ENCODE assay signal across 10 cellular contexts in the genomic region with DNA sequence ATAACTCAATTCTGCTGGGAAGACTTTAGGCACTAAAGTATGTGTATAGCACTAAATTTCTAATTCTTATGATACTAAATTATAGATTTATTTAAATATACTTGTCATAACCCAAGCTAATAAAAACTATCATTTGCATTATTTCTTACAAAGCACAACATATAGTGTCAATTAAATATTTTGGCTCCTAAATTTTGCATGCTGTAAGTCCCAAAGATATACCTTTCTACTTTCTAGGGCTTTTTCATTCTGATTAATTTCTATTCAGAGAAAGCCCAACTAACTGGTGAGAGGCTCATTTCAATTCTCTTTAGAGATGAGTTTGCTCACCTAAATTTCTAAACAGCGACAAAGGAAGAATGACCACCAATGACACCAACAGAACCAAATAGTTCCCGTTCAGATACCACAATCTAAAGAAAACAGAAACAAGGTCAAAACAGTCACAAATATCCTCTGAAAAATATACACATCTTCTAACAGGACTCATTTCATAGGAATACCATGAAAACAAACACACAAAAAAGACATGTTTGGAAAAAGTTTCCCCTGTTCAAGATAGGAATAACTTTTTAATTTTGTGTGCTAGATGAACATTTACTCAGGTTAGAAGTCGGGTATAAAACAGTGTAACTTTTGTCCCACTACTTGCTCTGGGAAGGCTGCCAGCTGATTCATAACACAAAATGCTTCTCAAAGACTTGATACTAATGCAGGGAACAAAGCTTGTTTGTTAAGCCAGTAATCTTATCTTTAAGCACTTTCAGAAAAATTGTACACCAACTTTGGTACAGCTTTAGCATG. TPM values are rescaled to one million over a fixed set of nuclear protein-coding genes. Genes with fewer than 3 reads are reported as not detected.
A peak's percentile ranks its signal among the peaks of the same experiment; 100 is the strongest.
DNase-seq lines count a peak whose midpoint lies in the region; ATAC-seq, FAIRE-seq and TF ChIP-seq lines count a peak whose summit lies in the region.
"Had no signal": no experiment of that assay in that cellular context is flagged by ENCODE, and none has a peak within 500 bp of the region (broad histone marks: within the 10 kb centered on the region; RNA-seq: fewer than 3 reads in every experiment).

No MANE protein-coding gene starts in this region.

- no peak for ATAC-seq in GM18873 (IDR thresholded peaks at IDR 0.05; ENCODE audit: low FRiP score, unreplicated experiment)
- ATAC-seq in HG03342 (IDR thresholded peaks at IDR 0.05; ENCODE audit: unreplicated experiment), result no peak
- no peak for ATAC-seq in HG03039 (IDR thresholded peaks at IDR 0.05; ENCODE audit: unreplicated experiment)

- TF ChIP-seq POLR2A in endothelial cell of umbilical vein (IDR thresholded peaks at IDR 0.05; ENCODE audit: low read depth, low read length), result peak; percentile 30

- CTCF ChIA-PET in endothelial cell of umbilical vein (lab: Charles Lee), result interaction anchor here (0.7 to 2.9 kb wide), 5 partner anchors 15 to 311 kb away, joined by 3 to 12 read pairs (median 4); no protein-coding TSS in a partner anchor

- peak overlapping the region; percentile 84 for H3K4me3 ChIP-seq in AG10803 (ENCODE audit: low read length)
- H3K4me3 ChIP-seq in endothelial cell of umbilical vein (replicated peaks in 1 of 3; ENCODE audit: insufficient read depth in 1 of 3, low read depth in 1 of 3, low read length in 3 of 3), result peak overlapping the region in 1 of 3 experiments; percentile 43

- H3K9me1 ChIP-seq in endothelial cell of umbilical vein (replicated peaks; ENCODE audit: control insufficient read depth, extremely low read depth, insufficient read depth, low read length), result no peaks in the 10 kb centered on the region

- TF ChIP-seq CTCF in AG10803 (conservative IDR thresholded peaks at IDR 0.05; ENCODE audit: low read length), result no peak
- TF ChIP-seq CTCF in endothelial cell of umbilical vein (IDR thresholded peaks at IDR 0.05; ENCODE audit: extremely low read depth in 1 of 2, insufficient read depth in 1 of 2, low read depth in 1 of 2, low read length in 2 of 2), result no peak

- peak; percentile 66 for DNase-seq in AG10803 (ENCODE audit: low read depth)
- DNase-seq in NCI-H2196 (lab: John Stamatoyannopoulos, UW; ENCODE audit: unreplicated experiment), result peak; percentile 24
- DNase-seq in endothelial cell of umbilical vein (ENCODE audit: low read depth, low spot score), result peak; percentile 72
- DNase-seq in myocyte (ENCODE audit: low read depth), result peak; percentile 72
- DNase-seq in KG1 (lab: John Stamatoyannopoulos, UW), result no peak
- DNase-seq: activated effector memory CD4-positive, alpha-beta T cell treated with anti-CD3 and anti-CD28 coated beads, Interleukin-2, amount 50 U/mL, for 16 hours had no signal

- peaks cover 50 to 95% of the 10 kb centered on the region in 2 experiments for H3K36me3 ChIP-seq in endothelial cell of umbilical vein (ENCODE audit: control insufficient read depth in 2 of 2, extremely low read depth in 1 of 2, insufficient read depth in 2 of 2, low read length in 2 of 2)

- H3K27ac ChIP-seq in endothelial cell of umbilical vein (ENCODE audit: insufficient read depth, low read depth, low read length), result no peak overlapping the region
- H3K27ac ChIP-seq: KMS-11 had no signal

- no peak overlapping the region for H3K9ac ChIP-seq in endothelial cell of umbilical vein (replicated peaks; ENCODE audit: extremely low read depth, insufficient read depth, low read length)
- H3K9ac ChIP-seq: KMS-11 had no signal

- BruUV-seq in endothelial cell of umbilical vein (replicated peaks; lab: Mats Ljungman, UMichigan), result no TSS peak

- peaks cover 62% of the 10 kb centered on the region for H3K4me1 ChIP-seq in endothelial cell of umbilical vein (ENCODE audit: control insufficient read depth, extremely low read depth, insufficient read depth, low read length)

- POLR2A ChIA-PET in endothelial cell of umbilical vein (lab: Charles Lee), result interaction anchor here (0.6 to 3.5 kb wide), 6 partner anchors 8 to 1448 kb away, joined by 3 to 13 read pairs (median 4); no protein-coding TSS in a partner anchor

- no peak overlapping the region for H2AFZ ChIP-seq in endothelial cell of umbilical vein (ENCODE audit: low read depth, low read length)

- FAIRE-seq in endothelial cell of umbilical vein (lab: Jason Lieb, UNC), result peak; percentile 58

- H3K4me2 ChIP-seq in endothelial cell of umbilical vein (ENCODE audit: insufficient read depth, low read length), result peak overlapping the region; percentile 98

- no peaks in the 10 kb centered on the region for H3K27me3 ChIP-seq in endothelial cell of umbilical vein (ENCODE audit: control insufficient read depth in 2 of 2, insufficient read depth in 2 of 2, low read length in 2 of 2)

- H4K20me1 ChIP-seq in endothelial cell of umbilical vein (replicated peaks; ENCODE audit: control insufficient read depth, extremely low read depth, insufficient read depth, low read length), result peaks cover 56% of the 10 kb centered on the region

- dilution Hi-C loops in endothelial cell of umbilical vein (cut with MboI; ENCODE audit: extremely low pct_ligation_motif_present, low sequenced_read_pairs), result no loop called here

- H3K79me2 ChIP-seq in endothelial cell of umbilical vein (ENCODE audit: control insufficient read depth, insufficient read depth, low read length), result peaks cover 60% of the 10 kb centered on the region

- intact Hi-C loops in endothelial cell of umbilical vein (cut with micrococcal nuclease), result loop anchor here (5.0 kb wide), 1 partner anchor 143 kb away; no protein-coding TSS in a partner anchor

- H3K9me3 ChIP-seq in endothelial cell of umbilical vein (replicated peaks; ENCODE audit: control insufficient read depth, insufficient read depth, low read length), result no peaks in the 10 kb centered on the region

TF ChIP-seq in endothelial cell of umbilical vein, 7 proteins besides CTCF, POLR2A, EP300 and RAD21:
- TF ChIP-seq, protein P1, sequence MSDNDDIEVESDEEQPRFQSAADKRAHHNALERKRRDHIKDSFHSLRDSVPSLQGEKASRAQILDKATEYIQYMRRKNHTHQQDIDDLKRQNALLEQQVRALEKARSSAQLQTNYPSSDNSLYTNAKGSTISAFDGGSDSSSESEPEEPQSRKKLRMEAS (IDR thresholded peaks at IDR 0.05; ENCODE audit: insufficient read depth, insufficient read length), result no peak
- TF ChIP-seq POLR2AphosphoS5 (IDR thresholded peaks at IDR 0.05; ENCODE audit: insufficient read depth, low read depth, low read length), result peak; percentile 27
TF ChIP-seq in endothelial cell of umbilical vein: peak in this region for 1.

RNA-seq across cellular contexts. Expression of a gene that starts 7.6 kb away (rescaled TPM):
- total RNA-seq in endothelial cell of umbilical vein (427 and 459 TPM in 2 replicates), myocyte (399 and 480 TPM in 2 replicates)
- 263 and 267 TPM in 2 replicates for polyA plus RNA-seq in endothelial cell of umbilical vein
- polyA plus RNA-seq in endothelial cell of umbilical vein (2011; cell fraction: cytosol; rRNA removed), result 96.2 and 111 TPM in 2 replicates
- 800 and 825 TPM in 2 replicates for polyA plus RNA-seq in endothelial cell of umbilical vein (2011; cell fraction: nucleus; rRNA removed)
- polyA plus RNA-seq in endothelial cell of umbilical vein (2012), result 442 and 473 TPM in 2 replicates
- polyA minus RNA-seq in endothelial cell of umbilical vein, result 496 and 527 TPM in 2 replicates
- 275 TPM for polyA minus RNA-seq in endothelial cell of umbilical vein (2011; cell fraction: cytosol; rRNA and poly(A)+ RNA removed)
- 1,147 and 1,325 TPM in 2 replicates for polyA minus RNA-seq in endothelial cell of umbilical vein (2011; cell fraction: nucleus; rRNA and poly(A)+ RNA removed)
- 95.5 TPM for polyA plus RNA-seq in myocyte (2012)
